ENCODE assay signal across 12 cellular contexts in the genomic region with DNA sequence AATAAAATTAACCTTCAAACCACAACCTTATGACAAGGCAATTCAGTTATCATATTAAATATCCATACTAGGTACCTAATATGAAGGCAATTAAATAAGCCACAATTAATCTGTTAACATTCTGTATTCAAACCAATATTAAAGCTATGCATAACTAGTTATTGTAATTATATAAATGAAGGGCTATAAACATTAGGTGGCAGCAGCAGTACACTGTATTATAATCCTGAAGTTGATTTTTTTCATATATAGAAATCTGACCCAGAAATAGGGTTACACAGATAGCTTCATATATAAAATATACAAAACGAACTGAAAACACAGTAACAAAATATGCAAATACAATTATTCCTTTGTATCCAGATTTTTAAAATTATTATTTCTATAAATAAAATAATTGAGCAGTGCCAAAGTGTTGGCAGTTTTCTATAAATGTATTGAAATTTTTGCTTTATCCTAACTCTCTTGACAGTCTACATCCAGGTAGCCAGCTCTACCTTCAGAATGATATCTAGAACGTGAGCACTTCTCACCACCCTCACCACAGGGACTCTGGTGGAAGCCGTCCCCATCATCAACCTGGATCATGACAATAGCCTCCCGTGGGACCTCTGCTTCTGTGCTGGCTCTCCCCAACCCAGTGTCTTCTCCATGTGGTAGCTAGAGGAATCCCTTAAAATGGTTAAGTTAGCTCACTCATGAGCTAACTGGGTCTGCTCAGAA.
DNase-seq lines count a peak whose midpoint lies in the region; TF ChIP-seq lines count a peak whose summit lies in the region.
"Had no signal": no experiment of that assay in that cellular context is flagged by ENCODE, and none has a peak within 500 bp of the region (broad histone marks: within the 10 kb centered on the region; RNA-seq: fewer than 3 reads in every experiment).

No MANE protein-coding gene starts in this region.

- H2AK5ac ChIP-seq in mesenchymal stem cell (ENCODE audit: low read length, severe bottlenecking) = peak overlapping the region; percentile 90

- in situ Hi-C loops in ACHN (cut with HindIII; ENCODE audit: low pct_ligation_motif_present, low pct_unique_long_range_greater_than_20kb, low sequenced_read_pairs) (no loop called here), GM13977 (cut with MboI; ENCODE audit: low pct_unique_long_range_greater_than_20kb, low sequenced_read_pairs, unreplicated experiment) (no loop called here)

- peak overlapping the region in 1 of 2 experiments; percentile 82 for H3K18ac ChIP-seq in mesenchymal stem cell (ENCODE audit: low read depth in 1 of 2, low read length in 2 of 2)

- CTCF ChIA-PET in activated naive CD4-positive, alpha-beta T cell treated with anti-CD3 and anti-CD28 coated beads for 36 hours (lab: Charles Lee) = interaction anchor here (0.6 to 3.1 kb wide), 18 partner anchors 8 to 568 kb away, joined by 3 to 24 read pairs (median 3); no protein-coding TSS in a partner anchor

- H3K4me1 Mint-ChIP-seq in activated naive CD4-positive, alpha-beta T cell treated with anti-CD3 and anti-CD28 coated beads for 36 hours (ENCODE audit: low read depth) = peaks cover 67% of the 10 kb centered on the region

- no peaks in the 10 kb centered on the region for H3K36me3 ChIP-seq in mesenchymal stem cell (ENCODE audit: control insufficient read depth in 1 of 2, insufficient read depth in 2 of 2, low read depth in 1 of 2, low read length in 2 of 2)

- H3K4me3 ChIP-seq in mesenchymal stem cell (ENCODE audit: insufficient read depth in 1 of 2, low read depth in 1 of 2, low read length in 2 of 2) = no peak overlapping the region
- H3K4me3 ChIP-seq: SK-N-MC, skin epidermis had no signal

- peak overlapping the region in 1 of 2 experiments; percentile 90 for H2BK12ac ChIP-seq in mesenchymal stem cell (ENCODE audit: low read length in 2 of 2)

- no peaks in the 10 kb centered on the region for H3K9me3 Mint-ChIP-seq in activated naive CD4-positive, alpha-beta T cell treated with anti-CD3 and anti-CD28 coated beads for 36 hours
- H3K9me3 Mint-ChIP-seq: dendritic cell treated with granulocyte-macrophage colony-stimulating factor and Interleukin-4, amounts not matched to agents 40 ng/mL and 50 ng/mL, for 4 days had no signal

- no peaks in the 10 kb centered on the region for H3K27me3 ChIP-seq in mesenchymal stem cell (ENCODE audit: control insufficient read depth in 1 of 2, insufficient read depth in 1 of 2, low read length in 2 of 2)

- H4K8ac ChIP-seq in mesenchymal stem cell (ENCODE audit: low read length) = no peak overlapping the region

- peak overlapping the region in 1 of 2 experiments; percentile 95 for H3K14ac ChIP-seq in mesenchymal stem cell (ENCODE audit: low read length in 2 of 2)

- H3K9ac ChIP-seq in mesenchymal stem cell (ENCODE audit: low read length) = peak overlapping the region; percentile 57

- H3K9me3 ChIP-seq in mesenchymal stem cell (ENCODE audit: control insufficient read depth, low read length) = no peaks in the 10 kb centered on the region

- no peak overlapping the region for H3K23ac ChIP-seq in mesenchymal stem cell (ENCODE audit: low read length in 2 of 2)

- peak overlapping the region in 1 of 2 experiments; percentile 88 for H3K4ac ChIP-seq in mesenchymal stem cell (ENCODE audit: low read depth in 1 of 2, low read length in 2 of 2)

- H3K27me3 Mint-ChIP-seq in activated naive CD4-positive, alpha-beta T cell treated with anti-CD3 and anti-CD28 coated beads for 36 hours (ENCODE audit: low read depth) = no peaks in the 10 kb centered on the region
- H3K27me3 Mint-ChIP-seq: dendritic cell treated with granulocyte-macrophage colony-stimulating factor and Interleukin-4, amounts not matched to agents 40 ng/mL and 50 ng/mL, for 4 days had no signal

- no peak overlapping the region for H3K27ac ChIP-seq in mesenchymal stem cell (ENCODE audit: low read length, poor library complexity, severe bottlenecking)
- H3K27ac ChIP-seq: SK-N-MC had no signal

- no peak overlapping the region for H2BK5ac ChIP-seq in mesenchymal stem cell (ENCODE audit: low read depth, low read length, poor library complexity, severe bottlenecking)

- H2BK120ac ChIP-seq in mesenchymal stem cell (ENCODE audit: low read depth, low read length) = no peak overlapping the region

- no peaks in the 10 kb centered on the region for H3K79me1 ChIP-seq in mesenchymal stem cell (replicated peaks; ENCODE audit: low read length, poor library complexity, severe bottlenecking)

- H3K27ac Mint-ChIP-seq in activated naive CD4-positive, alpha-beta T cell treated with anti-CD3 and anti-CD28 coated beads for 36 hours = no peak overlapping the region
- H3K27ac Mint-ChIP-seq: dendritic cell treated with granulocyte-macrophage colony-stimulating factor and Interleukin-4, amounts not matched to agents 40 ng/mL and 50 ng/mL, for 4 days had no signal

- no peak overlapping the region for H3K4me3 Mint-ChIP-seq in activated naive CD4-positive, alpha-beta T cell treated with anti-CD3 and anti-CD28 coated beads for 36 hours
- H3K4me3 Mint-ChIP-seq: dendritic cell treated with granulocyte-macrophage colony-stimulating factor and Interleukin-4, amounts not matched to agents 40 ng/mL and 50 ng/mL, for 4 days had no signal

- WGBS in mesenchymal stem cell = 89% methylated on average over 3 of the region's 4 CpGs

- no peak overlapping the region for H2AFZ ChIP-seq in mesenchymal stem cell (ENCODE audit: low read depth, low read length)

- intact Hi-C loops in activated naive CD4-positive, alpha-beta T cell treated with anti-CD3 and anti-CD28 coated beads for 36 hours (cut with micrococcal nuclease) = loop anchor here (1.0 to 5.0 kb wide), 6 partner anchors 54 to 566 kb away; a partner anchor contains a TSS

- H3K4me1 ChIP-seq in mesenchymal stem cell (ENCODE audit: control insufficient read depth, insufficient read depth, low read depth, low read length) = peaks cover 13% of the 10 kb centered on the region

- peak; percentile 28 for TF ChIP-seq CTCF in GM13977 (IDR thresholded peaks at IDR 0.05; ENCODE audit: extremely low read depth, insufficient read depth, missing control alignments)

- peak; percentile 34 for DNase-seq in ACHN
- DNase-seq in GM13977 (ENCODE audit: low spot score) = no peak
- peak; percentile 17 for DNase-seq in SW480 (ENCODE audit: low spot score)
- DNase-seq in mesenchymal stem cell = no peak
- DNase-seq in GF-D8 (lab: John Stamatoyannopoulos, UW) = no peak
- DNase-seq in activated naive CD4-positive, alpha-beta T cell treated with anti-CD3 and anti-CD28 coated beads for 36 hours = no peak
- DNase-seq in anterior cingulate cortex (lab: John Stamatoyannopoulos, UW) = no peak
- no peak for DNase-seq in activated gamma-delta T cell treated with Interleukin-2 at 50 U/mL for 16 hours
- DNase-seq: MV-4-11 had no signal

- no peak overlapping the region for H4K91ac ChIP-seq in mesenchymal stem cell (ENCODE audit: low read length)

- H3K4me2 ChIP-seq in mesenchymal stem cell (ENCODE audit: low read length, poor library complexity, severe bottlenecking) = no peak overlapping the region

- no peak overlapping the region for H2BK15ac ChIP-seq in mesenchymal stem cell (ENCODE audit: low read depth, poor library complexity, severe bottlenecking)

- H3K36me3 Mint-ChIP-seq in activated naive CD4-positive, alpha-beta T cell treated with anti-CD3 and anti-CD28 coated beads for 36 hours (ENCODE audit: low read depth) = no peaks in the 10 kb centered on the region

Comparison
In these comparisons a context has a peak if more than half of its experiments do, and no peak if none do; other contexts are left out.
1. DNase-seq: peak in ACHN (single experiment) and SW480 (single experiment); none in GM13977 (single experiment), mesenchymal stem cell (single experiment), GF-D8 (single experiment), activated naive CD4-positive, alpha-beta T cell treated with anti-CD3 and anti-CD28 coated beads for 36 hours (single experiment), anterior cingulate cortex (0 of 58) and activated gamma-delta T cell treated with Interleukin-2 at 50 U/mL for 16 hours (single experiment).